17 cellular contexts compared by ENCODE assay signal in the genomic region with DNA sequence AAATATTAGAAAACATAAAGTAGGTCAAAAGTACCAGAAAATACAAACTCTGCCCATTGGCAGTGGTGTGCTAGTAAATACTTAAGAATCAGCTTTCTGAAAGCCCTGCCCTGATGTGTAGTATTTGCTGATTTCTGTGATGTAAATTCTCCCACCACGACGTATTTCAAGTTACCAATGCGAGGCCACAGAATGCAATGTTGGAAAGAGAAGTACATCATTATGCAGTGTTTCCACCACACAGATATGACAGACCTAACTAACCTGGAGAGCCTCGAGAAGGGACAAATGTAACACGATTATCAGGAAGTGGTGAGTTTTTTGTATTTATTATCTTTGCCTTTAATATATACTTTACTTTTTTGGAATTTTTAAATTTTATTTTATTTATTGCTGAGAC. TPM values are rescaled to one million over a fixed set of nuclear protein-coding genes. Genes with fewer than 3 reads are reported as not detected.
DNase-seq lines count a peak whose midpoint lies in the region; ATAC-seq, FAIRE-seq and TF ChIP-seq lines count a peak whose summit lies in the region.
"Had no signal": no experiment of that assay in that cellular context is flagged by ENCODE, and none has a peak within 500 bp of the region (broad histone marks: within the 10 kb centered on the region; RNA-seq: fewer than 3 reads in every experiment).

No MANE protein-coding gene starts in this region.

- H3K9me1 ChIP-seq in K562 (ENCODE audit: control insufficient read depth, insufficient read depth, low read length): no peaks in the 10 kb centered on the region

- no peak overlapping the region for H3K27ac Mint-ChIP-seq in stimulated activated effector memory CD8-positive, alpha-beta T cell treated with anti-CD3 and anti-CD28 coated beads, Interleukin-12 subunit alpha, Interleukin-12 subunit beta, amount 100 ng/mL, for 72 hours
- H3K27ac Mint-ChIP-seq: activated CD4-positive, alpha-beta memory T cell treated with anti-CD3 and anti-CD28 coated beads, Interleukin-2, amount 10 ng/mL, durations not matched to agents 7 days and 5 days had no signal

- no peaks in the 10 kb centered on the region for H3K9me3 Mint-ChIP-seq in stimulated activated effector memory CD8-positive, alpha-beta T cell treated with anti-CD3 and anti-CD28 coated beads, Interleukin-12 subunit alpha, Interleukin-12 subunit beta, amount 100 ng/mL, for 72 hours
- H3K9me3 Mint-ChIP-seq: activated CD4-positive, alpha-beta memory T cell treated with anti-CD3 and anti-CD28 coated beads, Interleukin-2, amount 10 ng/mL, durations not matched to agents 7 days and 5 days had no signal

- CTCF ChIA-PET in K562 (lab: Yijun Ruan, JAX; ENCODE audit: low intra/inter-chr PET ratio): no interaction called here

- peaks cover 58 to 75% (median 72%) of the 10 kb centered on the region in 10 experiments for H3K4me1 ChIP-seq in BLaER1 treated with 17β-estradiol and CSF1 and Interleukin-3, amounts not matched to agents 10 nM and 100 nM
- peaks cover 94% of the 10 kb centered on the region for H3K4me1 ChIP-seq in Karpas-422 (ENCODE audit: low read length)
- H3K4me1 ChIP-seq in K562 (replicated peaks in 1 of 2; ENCODE audit: control insufficient read depth in 2 of 2, insufficient read depth in 2 of 2, low read length in 2 of 2): peaks cover 8 to 38% of the 10 kb centered on the region in 2 experiments

- no peaks in the 10 kb centered on the region for H3K36me3 ChIP-seq in BLaER1 treated with 17β-estradiol and CSF1 and Interleukin-3, amounts not matched to agents 10 nM and 100 nM
- no peaks in the 10 kb centered on the region for H3K36me3 ChIP-seq in Karpas-422 (ENCODE audit: insufficient read depth, low read length)
- H3K36me3 ChIP-seq in K562 (ENCODE audit: control insufficient read depth, insufficient read depth, low read length): no peaks in the 10 kb centered on the region
- H3K36me3 ChIP-seq: Peyer's patch had no signal

- no peak overlapping the region for H3K4me3 Mint-ChIP-seq in stimulated activated effector memory CD8-positive, alpha-beta T cell treated with anti-CD3 and anti-CD28 coated beads, Interleukin-12 subunit alpha, Interleukin-12 subunit beta, amount 100 ng/mL, for 72 hours
- H3K4me3 Mint-ChIP-seq: activated CD4-positive, alpha-beta memory T cell treated with anti-CD3 and anti-CD28 coated beads, Interleukin-2, amount 10 ng/mL, durations not matched to agents 7 days and 5 days had no signal

- H3K27ac ChIP-seq in BLaER1 treated with 17β-estradiol and CSF1 and Interleukin-3, amounts not matched to agents 10 nM and 100 nM: peak overlapping the region in 9 of 11 experiments; percentile 79 to 89 (median 84); a peak in 18 of 22 replicates
- H3K27ac ChIP-seq in Karpas-422 (ENCODE audit: low read length) (peak overlapping the region; percentile 93), K562 (ENCODE audit: extremely low read depth, low read depth, low read length) (no peak overlapping the region)

- no peak overlapping the region for H2AFZ ChIP-seq in Karpas-422 (ENCODE audit: low read length)
- H2AFZ ChIP-seq in K562 (ENCODE audit: low read depth, low read length): peak overlapping the region; percentile 89

- H3K9me3 ChIP-seq in BLaER1 treated with 17β-estradiol and CSF1 and Interleukin-3, amounts not matched to agents 10 nM and 100 nM (replicated peaks in 1 of 11): no peaks in the 10 kb centered on the region
- no peaks in the 10 kb centered on the region for H3K9me3 ChIP-seq in Karpas-422 (ENCODE audit: low read length)
- no peaks in the 10 kb centered on the region for H3K9me3 ChIP-seq in K562 (replicated peaks; ENCODE audit: control insufficient read depth, insufficient read depth, low read depth, low read length)
- H3K9me3 ChIP-seq: Peyer's patch had no signal

- TF ChIP-seq POLR2A in K562 (conservative IDR thresholded peaks at IDR 0.05): no peak

- no peaks in the 10 kb centered on the region for H3K9me2 ChIP-seq in Karpas-422 (replicated peaks; ENCODE audit: insufficient read depth, low read length)

- no peak overlapping the region for H3K4me3 ChIP-seq in BLaER1 treated with 17β-estradiol and CSF1 and Interleukin-3, amounts not matched to agents 10 nM and 100 nM
- H3K4me3 ChIP-seq in Karpas-422 (ENCODE audit: low read length): peak overlapping the region; percentile 71
- no peak overlapping the region for H3K4me3 ChIP-seq in K562
- H3K4me3 ChIP-seq: GM23248, Peyer's patch had no signal

- H3K9ac ChIP-seq in BLaER1 treated with 17β-estradiol and CSF1 and Interleukin-3, amounts not matched to agents 10 nM and 100 nM: peak overlapping the region in 1 of 11 experiments; percentile 72; a peak in 1 of 22 replicates
- peak overlapping the region; percentile 82 for H3K9ac ChIP-seq in Karpas-422 (ENCODE audit: low read length)
- H3K9ac ChIP-seq in K562 (ENCODE audit: insufficient read depth in 1 of 2, low read depth in 2 of 2, low read length in 2 of 2): no peak overlapping the region
- H3K9ac ChIP-seq: GM23248 had no signal

- intact Hi-C loops in K562 (cut with micrococcal nuclease): no loop called here

- ATAC-seq in K562 (no peak), GM19455 (IDR thresholded peaks at IDR 0.05; ENCODE audit: unreplicated experiment) (no peak), HG03025 (IDR thresholded peaks at IDR 0.05; ENCODE audit: low FRiP score, unreplicated experiment) (no peak), HG02981 (IDR thresholded peaks at IDR 0.05; ENCODE audit: unreplicated experiment) (no peak)
- peak; percentile 36 for ATAC-seq in stimulated activated effector memory CD8-positive, alpha-beta T cell treated with anti-CD3 and anti-CD28 coated beads, Interleukin-12 subunit alpha, Interleukin-12 subunit beta, amount 100 ng/mL, for 72 hours

- WGBS in K562 (ENCODE audit: insufficient coverage, low coverage, missing lambda C conversion rate): 78% methylated on average over 5 of the region's 5 CpGs

- no peak for FAIRE-seq in K562 (lab: Jason Lieb, UNC)

- peaks cover 40% of the 10 kb centered on the region for H3K4me1 Mint-ChIP-seq in stimulated activated effector memory CD8-positive, alpha-beta T cell treated with anti-CD3 and anti-CD28 coated beads, Interleukin-12 subunit alpha, Interleukin-12 subunit beta, amount 100 ng/mL, for 72 hours

- BruUV-seq in K562 (replicated peaks; lab: Mats Ljungman, UMichigan): no TSS peak

- TF ChIP-seq RAD21 in K562 (CRISPR knock-in tag; conservative IDR thresholded peaks at IDR 0.05 in 1 of 2, IDR thresholded peaks at IDR 0.05 in 1 of 2): no peak

- no peak for TF ChIP-seq CTCF in K562 (IDR thresholded peaks at IDR 0.05 in 2 of 3, conservative IDR thresholded peaks at IDR 0.05 in 1 of 3; ENCODE audit: insufficient read depth in 2 of 3, low read depth in 1 of 3, low read length in 3 of 3)

- no peaks in the 10 kb centered on the region for H3K27me3 ChIP-seq in BLaER1 treated with 17β-estradiol and CSF1 and Interleukin-3, amounts not matched to agents 10 nM and 100 nM
- H3K27me3 ChIP-seq in Karpas-422 (ENCODE audit: low read length) (no peaks in the 10 kb centered on the region), K562 (ENCODE audit: control insufficient read depth in 2 of 2, insufficient read depth in 2 of 2, low read length in 2 of 2) (no peaks in the 10 kb centered on the region)
- H3K27me3 ChIP-seq: Peyer's patch had no signal

- peak; percentile 86 for DNase-seq in Karpas-422
- no peak for DNase-seq in K562 (ENCODE audit: extremely low read depth in 1 of 4, low spot score in 3 of 4)
- no peak for DNase-seq in stimulated activated effector memory CD8-positive, alpha-beta T cell treated with anti-CD3 and anti-CD28 coated beads, Interleukin-12 subunit alpha, Interleukin-12 subunit beta, amount 100 ng/mL, for 72 hours (ENCODE audit: low spot score in 2 of 2)
- DNase-seq in KBM-7: no peak
- DNase-seq: activated CD4-positive, alpha-beta memory T cell treated with anti-CD3 and anti-CD28 coated beads, Interleukin-2, amount 10 ng/mL, durations not matched to agents 7 days and 5 days; amygdala; COR-L47; kidney glomerular epithelial cell; NCI-H2029; NCI-H524; Peyer's patch; stimulated activated naive CD4-positive, alpha-beta T cell had no signal

- TF ChIP-seq EP300 in K562 (IDR thresholded peaks at IDR 0.05; ENCODE audit: low read length): no peak

- H3K4me2 ChIP-seq in BLaER1 treated with 17β-estradiol and CSF1 and Interleukin-3, amounts not matched to agents 10 nM and 100 nM: peak overlapping the region in 9 of 11 experiments; percentile 57 to 88 (median 77); a peak in 14 of 22 replicates
- H3K4me2 ChIP-seq in Karpas-422 (ENCODE audit: low read depth, low read length, poor library complexity, severe bottlenecking): peak overlapping the region; percentile 90
- no peak overlapping the region for H3K4me2 ChIP-seq in K562 (ENCODE audit: insufficient read depth, low read length)

- in situ Hi-C loops in K562 (cut with MboI) (no loop called here), KBM-7 (cut with MboI; ENCODE audit: low pct_unique_long_range_greater_than_20kb, low sequenced_read_pairs) (no loop called here)

- no peaks in the 10 kb centered on the region for H4K20me1 ChIP-seq in BLaER1 treated with 17β-estradiol and CSF1 and Interleukin-3, amounts not matched to agents 10 nM and 100 nM
- H4K20me1 ChIP-seq in Karpas-422 (ENCODE audit: insufficient read depth, low read depth, low read length) (no peaks in the 10 kb centered on the region), K562 (replicated peaks; ENCODE audit: control insufficient read depth, insufficient read depth, low read length) (no peaks in the 10 kb centered on the region)

- peaks cover 4% of the 10 kb centered on the region for H3K36me3 Mint-ChIP-seq in stimulated activated effector memory CD8-positive, alpha-beta T cell treated with anti-CD3 and anti-CD28 coated beads, Interleukin-12 subunit alpha, Interleukin-12 subunit beta, amount 100 ng/mL, for 72 hours

- POLR2A ChIA-PET in K562 (lab: Yijun Ruan, JAX): interaction anchor here (0.9 to 4.4 kb wide), 4 partner anchors 8 to 130 kb away, joined by 4 to 19 read pairs (median 8); a partner anchor contains a TSS

- H3K79me2 ChIP-seq in Karpas-422 (ENCODE audit: low read length) (peaks cover 34% of the 10 kb centered on the region), K562 (ENCODE audit: control insufficient read depth, insufficient read depth, low read length) (no peaks in the 10 kb centered on the region)

RNA-seq across cellular contexts. Expression of a gene that starts 11.7 kb away (rescaled TPM):
- total RNA-seq in Karpas-422 (2014; rRNA removed; shearing (Covaris generic); ENCODE audit: low replicate concordance): 51.5 and 69.8 TPM in 2 replicates
- 21.7 and 52.3 TPM in 2 replicates for total RNA-seq in K562 (2011; cell fraction: chromatin; rRNA removed; ENCODE audit: low replicate concordance)
- total RNA-seq in K562 (2011; cell fraction: nucleolus; rRNA removed): 13.8 and 18.8 TPM in 2 replicates
- 19.1 and 23.8 TPM in 2 replicates for total RNA-seq in K562 (2011; cell fraction: nucleoplasm; rRNA removed)
- total RNA-seq in K562 (2014; rRNA removed) (6.9 and 10.0 TPM in 2 replicates), K562 (2014; rRNA removed; fragmentation: Illumina TruSeq; extraction: Trizol) (13.5 and 13.6 TPM in 2 replicates), K562 (2015; rRNA removed; fragmentation: Illumina TruSeq; extraction: Trizol) (8.4 and 9.8 TPM in 2 replicates), K562 (2021) (14.1 and 15.7 TPM in 2 replicates)
- polyA plus RNA-seq in K562 (2011; rRNA removed) (23.6 and 26.3 TPM in 2 replicates), K562 (2014; fragmentation: Illumina TruSeq; extraction: Trizol) (11.5 and 12.0 TPM in 2 replicates), K562 (2014; fragmentation: Nextera tagmentation; extraction: Ambion mirVana) (10 to 100 TPM; 14.0 to 16.4 TPM), K562 (2014; rRNA removed) (12.9 and 14.7 TPM in 2 replicates)
- polyA plus RNA-seq in K562 (2011; cell fraction: cytosol; rRNA removed): 6.3 and 13.7 TPM in 2 replicates
- polyA plus RNA-seq in K562 (2011; cell fraction: nucleus; rRNA removed): 15.7 and 29.1 TPM in 2 replicates
- polyA plus RNA-seq in K562 (2012): 11.4 and 15.1 TPM in 2 replicates
- 14.3 and 25.8 TPM in 2 replicates for polyA minus RNA-seq in K562 (2011; rRNA and poly(A)+ RNA removed)
- 2.7 and 7.8 TPM in 2 replicates for polyA minus RNA-seq in K562 (2011; cell fraction: cytosol; rRNA and poly(A)+ RNA removed)
- polyA minus RNA-seq in K562 (2011; cell fraction: nucleus; rRNA and poly(A)+ RNA removed): 7.5 and 22.9 TPM in 2 replicates
